ENCODE assay signal across 14 cellular contexts in genomic region chr13:101567841-101568240, GRCh38.
"Had no signal": no experiment of that assay in that cellular context is flagged by ENCODE, and none has a peak within 500 bp of the region (broad histone marks: within the 10 kb centered on the region; RNA-seq: fewer than 3 reads in every experiment).

No MANE protein-coding gene starts in this region.

- H2AFZ ChIP-seq: hepatocyte had no signal

- H3K4me3 ChIP-seq: hepatocyte, skin epidermis, stomach had no signal

- H3K4me2 ChIP-seq: hepatocyte had no signal

- H3K36me3 ChIP-seq: stomach had no signal

- H3K27me3 ChIP-seq: hepatocyte, stomach had no signal

- H3K9me3 ChIP-seq: stomach had no signal

- ATAC-seq: esophagus mucosa; left colon; left ventricle myocardium superior; naive thymus-derived CD4-positive, alpha-beta T cell; sciatic nerve had no signal

- H3K27ac ChIP-seq: hepatocyte, skin epidermis, stomach had no signal

- H3K79me2 ChIP-seq: hepatocyte had no signal

- DNase-seq: cortex of kidney; effector memory CD4-positive, alpha-beta T cell; foreskin melanocyte; head of caudate nucleus; left colon; left ventricle myocardium superior; naive thymus-derived CD4-positive, alpha-beta T cell; nephron progenitor cell; stimulated activated naive CD4-positive, alpha-beta T cell; stomach had no signal

- H3K4me1 ChIP-seq: stomach had no signal
